8 cellular contexts compared by ENCODE assay signal in genomic region chr14:22549981-22550670, GRCh38. TPM values are rescaled to one million over a fixed set of nuclear protein-coding genes. Genes with fewer than 3 reads are reported as not detected.
A peak's percentile ranks its signal among the peaks of the same experiment; 100 is the strongest.
DNase-seq lines count a peak whose midpoint lies in the region; ATAC-seq and TF ChIP-seq lines count a peak whose summit lies in the region.

No MANE protein-coding gene starts in this region.

- H3K9me3 Mint-ChIP-seq in activated CD4-positive, alpha-beta T cell treated with anti-CD3 and anti-CD28 coated beads, Interleukin-2, amount 10 ng/mL, durations not matched to agents 7 days and 5 days = no peaks in the 10 kb centered on the region

- H3K36me3 Mint-ChIP-seq in activated CD4-positive, alpha-beta T cell treated with anti-CD3 and anti-CD28 coated beads, Interleukin-2, amount 10 ng/mL, durations not matched to agents 7 days and 5 days (ENCODE audit: low read depth) = peaks cover 86% of the 10 kb centered on the region

- peak overlapping the region; percentile 94 for H3K27ac Mint-ChIP-seq in activated CD4-positive, alpha-beta T cell treated with anti-CD3 and anti-CD28 coated beads, Interleukin-2, amount 10 ng/mL, durations not matched to agents 7 days and 5 days

- H3K4me1 ChIP-seq in iPS-18a (ENCODE audit: control insufficient read depth, low read depth, low read length) (peaks cover 44% of the 10 kb centered on the region), gastrocnemius medialis (peaks cover 22 to 30% of the 10 kb centered on the region in 2 donors)

- peak; percentile 58 for ATAC-seq in HG03442 (IDR thresholded peaks at IDR 0.05; ENCODE audit: unreplicated experiment)
- ATAC-seq in gastrocnemius medialis = no peak

- no peaks in the 10 kb centered on the region for H3K36me3 ChIP-seq in iPS-18a (ENCODE audit: control insufficient read depth, low read depth, low read length)
- H3K36me3 ChIP-seq in gastrocnemius medialis = no peaks in the 10 kb centered on the region

- H3K4me3 Mint-ChIP-seq in activated CD4-positive, alpha-beta T cell treated with anti-CD3 and anti-CD28 coated beads, Interleukin-2, amount 10 ng/mL, durations not matched to agents 7 days and 5 days = peak overlapping the region; percentile 68

- POLR2A ChIA-PET in activated CD4-positive, alpha-beta T cell treated with anti-CD3 and anti-CD28 coated beads, Interleukin-2, amount 10 ng/mL, durations not matched to agents 7 days and 5 days (lab: Charles Lee) = interaction anchor here (0.6 to 1.0 kb wide), 2 partner anchors 20 to 49 kb away, joined by 3 to 6 read pairs; no protein-coding TSS in a partner anchor

- H3K27me3 ChIP-seq in iPS-18a (ENCODE audit: control insufficient read depth, insufficient read depth, low read length) (no peaks in the 10 kb centered on the region), gastrocnemius medialis (no peaks in the 10 kb centered on the region)

- H3K27ac ChIP-seq in iPS-18a (ENCODE audit: low read length) = peak overlapping the region; percentile 21
- H3K27ac ChIP-seq in gastrocnemius medialis = no peak overlapping the region

- in situ Hi-C loops in gastrocnemius medialis (cut with MboI; ENCODE audit: low sequenced_read_pairs in 4 of 4) = loop anchor here in 1 of 4 donors (25.0 kb wide), 1 partner anchor 312 kb away; the partner anchor contains the start of gene LRP10

- intact Hi-C loops in gastrocnemius medialis (cut with DNase I; ENCODE audit: low total_unique reads) = no loop called here

- H3K27me3 Mint-ChIP-seq in activated CD4-positive, alpha-beta T cell treated with anti-CD3 and anti-CD28 coated beads, Interleukin-2, amount 10 ng/mL, durations not matched to agents 7 days and 5 days = no peaks in the 10 kb centered on the region

- no peak for TF ChIP-seq CTCF in gastrocnemius medialis (IDR thresholded peaks at IDR 0.05 in 4 of 5, conservative IDR thresholded peaks at IDR 0.05 in 1 of 5)

- TF ChIP-seq POLR2A in gastrocnemius medialis (IDR thresholded peaks at IDR 0.05) = no peak

- H3K9me3 ChIP-seq in iPS-18a (ENCODE audit: control insufficient read depth, low read depth, low read length) = no peaks in the 10 kb centered on the region
- no peaks in the 10 kb centered on the region for H3K9me3 ChIP-seq in gastrocnemius medialis

- CTCF ChIA-PET in activated CD4-positive, alpha-beta T cell treated with anti-CD3 and anti-CD28 coated beads, Interleukin-2, amount 10 ng/mL, durations not matched to agents 7 days and 5 days (lab: Charles Lee) = interaction anchor here (0.7 to 8.7 kb wide), 9 partner anchors 10 to 553 kb away, joined by 3 to 335 read pairs (median 4); no protein-coding TSS in a partner anchor

- peaks cover 92% of the 10 kb centered on the region for H3K4me1 Mint-ChIP-seq in activated CD4-positive, alpha-beta T cell treated with anti-CD3 and anti-CD28 coated beads, Interleukin-2, amount 10 ng/mL, durations not matched to agents 7 days and 5 days

- peak in 3 of 4 experiments; percentile 23 to 34 (median 28) for DNase-seq in activated CD4-positive, CD25-positive, alpha-beta regulatory T cell (lab: John Stamatoyannopoulos, UW)
- DNase-seq in activated CD4-positive, CD25-positive, alpha-beta regulatory T cell treated with anti-CD3 and anti-CD28 coated beads, Interleukin-2, amount 50 U/mL, for 72 hours = no peak
- peak; percentile 71 for DNase-seq in activated CD4-positive, alpha-beta T cell treated with anti-CD3 and anti-CD28 coated beads, Interleukin-2, amount 10 ng/mL, durations not matched to agents 7 days and 5 days
- DNase-seq in cortex of kidney (lab: John Stamatoyannopoulos, UW) (no peak), NCI-H510A (lab: John Stamatoyannopoulos, UW) (no peak), gastrocnemius medialis (no peak)

- no peak overlapping the region for H3K4me3 ChIP-seq in iPS-18a (ENCODE audit: low read length)
- no peak overlapping the region for H3K4me3 ChIP-seq in gastrocnemius medialis

- no peak overlapping the region for H3K9ac ChIP-seq in iPS-18a (ENCODE audit: low read length)

RNA-seq across cellular contexts. Expression of gene DAD1, which starts 38.9 kb away (rescaled TPM):
- total RNA-seq in activated CD4-positive, alpha-beta T cell treated with anti-CD3 and anti-CD28 coated beads, Interleukin-2, amount 10 ng/mL, durations not matched to agents 7 days and 5 days = 100 to 1,000 TPM; 169 to 233 TPM
- 100 to 1,000 TPM; 155 to 257 (median 209) TPM for total RNA-seq in gastrocnemius medialis

RNA-seq across cellular contexts. Expression of gene ABHD4, which starts 48.0 kb away (rescaled TPM):
- 10 to 100 TPM in 1 of 2 experiments, 1 to 10 TPM in 1; 8.3 to 10.4 TPM for total RNA-seq in activated CD4-positive, alpha-beta T cell treated with anti-CD3 and anti-CD28 coated beads, Interleukin-2, amount 10 ng/mL, durations not matched to agents 7 days and 5 days
- 10 to 100 TPM; 17.1 to 38.7 (median 27.6) TPM for total RNA-seq in gastrocnemius medialis

Comparison
In these comparisons a context has a peak if more than half of its experiments do, and no peak if none do; other contexts are left out.
1. DNase-seq: peak in activated CD4-positive, CD25-positive, alpha-beta regulatory T cell (3 of 4) and activated CD4-positive, alpha-beta T cell treated with anti-CD3 and anti-CD28 coated beads, Interleukin-2, amount 10 ng/mL, durations not matched to agents 7 days and 5 days (single experiment); none in activated CD4-positive, CD25-positive, alpha-beta regulatory T cell treated with anti-CD3 and anti-CD28 coated beads, Interleukin-2, amount 50 U/mL, for 72 hours (single experiment), cortex of kidney (single experiment), NCI-H510A (single experiment) and gastrocnemius medialis (0 of 2).